ENCODE assay signal across 22 cellular contexts in the genomic region with DNA sequence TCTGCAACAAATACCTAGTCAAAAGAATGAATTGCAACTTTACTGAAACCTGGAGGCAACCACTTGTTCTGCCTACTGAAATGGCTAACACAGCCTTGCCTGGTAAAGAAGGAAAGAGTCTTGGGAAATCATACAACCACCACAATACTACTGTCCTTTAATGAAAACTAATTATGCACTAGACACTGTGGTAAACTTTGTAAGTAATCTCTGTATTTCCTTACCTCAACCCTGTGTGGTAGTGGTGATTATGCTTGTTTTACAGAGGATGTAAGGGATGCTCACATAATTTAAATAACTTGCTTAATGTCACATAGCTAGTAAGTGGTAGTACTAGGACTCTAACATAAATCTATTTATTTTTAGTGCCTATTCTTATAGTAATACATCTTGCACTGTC. TPM values are rescaled to one million over a fixed set of nuclear protein-coding genes. Genes with fewer than 3 reads are reported as not detected.
DNase-seq lines count a peak whose midpoint lies in the region; ATAC-seq and TF ChIP-seq lines count a peak whose summit lies in the region.
"Had no signal": no experiment of that assay in that cellular context is flagged by ENCODE, and none has a peak within 500 bp of the region (broad histone marks: within the 10 kb centered on the region; RNA-seq: fewer than 3 reads in every experiment).

No MANE protein-coding gene starts in this region.

- intact Hi-C loops in activated CD4-positive, alpha-beta T cell treated with anti-CD3 and anti-CD28 coated beads for 36 hours (cut with DNase I, micrococcal nuclease), result loop anchor here in 1 of 2 experiments (2.0 to 5.0 kb wide), 3 partner anchors 29 to 85 kb away; a partner anchor contains a TSS
- intact Hi-C loops in CD4-positive, alpha-beta T cell (cut with DNase I, micrococcal nuclease), result loop anchor here in 1 of 2 experiments (5.0 kb wide), 3 partner anchors 40 to 60 kb away; a partner anchor contains a TSS

- H3K27ac Mint-ChIP-seq in activated CD4-positive, alpha-beta T cell treated with anti-CD3 and anti-CD28 coated beads for 36 hours, result peak overlapping the region; percentile 52
- H3K27ac Mint-ChIP-seq in CD4-positive, alpha-beta T cell, result peak overlapping the region; percentile 4
- peak overlapping the region; percentile 74 for H3K27ac Mint-ChIP-seq in activated T-helper 17 cell treated with anti-CD3 and anti-CD28 coated beads, Interleukin-2, amount 50 U/mL, for 72 hours
- H3K27ac Mint-ChIP-seq: GM23338; stimulated activated naive CD8-positive, alpha-beta T cell treated with anti-CD3 and anti-CD28 coated beads, Interleukin-15, Interleukin-2, amounts not matched to agents 100 ng/mL and 50 ng/mL, for 24 hours had no signal

- H3K36me3 ChIP-seq in Loucy (ENCODE audit: insufficient read depth, low read length) (no peaks in the 10 kb centered on the region), brain microvascular endothelial cell (replicated peaks) (peaks cover 15% of the 10 kb centered on the region), GM23248 (ENCODE audit: low read depth) (no peaks in the 10 kb centered on the region)
- H3K36me3 ChIP-seq: gastrocnemius medialis, SJSA1 had no signal

- in situ Hi-C loops in brain microvascular endothelial cell (cut with HindIII; ENCODE audit: low pct_ligation_motif_present, low sequenced_read_pairs), result no loop called here
- in situ Hi-C loops in GM23248 (cut with MboI), result no loop called here

- POLR2A ChIA-PET in activated CD4-positive, alpha-beta T cell treated with anti-CD3 and anti-CD28 coated beads for 36 hours (lab: Charles Lee), result interaction anchor here (1.8 kb wide), 1 partner anchor 46 kb away, joined by 7 read pairs; no protein-coding TSS in a partner anchor
- POLR2A ChIA-PET in CD4-positive, alpha-beta T cell (lab: Charles Lee), result interaction anchor here (1.4 kb wide), 1 partner anchor 63 kb away, joined by 3 read pairs; no protein-coding TSS in a partner anchor

- no peak for DNase-seq in activated CD4-positive, alpha-beta T cell treated with anti-CD3 and anti-CD28 coated beads for 36 hours
- DNase-seq in activated CD4-positive, alpha-beta T cell treated with anti-CD3 and anti-CD28 coated beads for 1 hour, result no peak
- DNase-seq in CD4-positive, alpha-beta T cell, result no peak
- DNase-seq in glomerular visceral epithelial cell (ENCODE audit: extremely low spot score) (no peak), brain microvascular endothelial cell (no peak), GM23248 (no peak)
- DNase-seq: effector CD8-positive, alpha-beta T cell; gastrocnemius medialis; NCI-H1694 treated with DMSO at 0.1 percent for 48 hours; NCI-H748 treated with DMSO at 0.1 percent for 48 hours; PC-9; T-helper 9 cell; trophoblast cell had no signal

- H3K27me3 ChIP-seq in CD4-positive, alpha-beta T cell (ENCODE audit: control insufficient read depth, insufficient read depth, low read length), result no peaks in the 10 kb centered on the region
- H3K27me3 ChIP-seq in Loucy (ENCODE audit: insufficient read depth, low read length, poor library complexity, severe bottlenecking) (no peaks in the 10 kb centered on the region), brain microvascular endothelial cell (replicated peaks) (no peaks in the 10 kb centered on the region), GM23248 (replicated peaks; ENCODE audit: insufficient read depth) (no peaks in the 10 kb centered on the region)
- H3K27me3 ChIP-seq: gastrocnemius medialis, SJSA1 had no signal

- CTCF ChIA-PET in activated CD4-positive, alpha-beta T cell treated with anti-CD3 and anti-CD28 coated beads for 36 hours (lab: Charles Lee), result interaction anchor here (0.9 to 4.4 kb wide), 3 partner anchors 19 to 85 kb away, joined by 3 to 18 read pairs (median 6); no protein-coding TSS in a partner anchor
- CTCF ChIA-PET in CD4-positive, alpha-beta T cell (lab: Charles Lee), result interaction anchor here (0.6 to 1.0 kb wide), 2 partner anchors 43 to 411 kb away, joined by 4 read pairs; no protein-coding TSS in a partner anchor

- ATAC-seq in activated CD4-positive, alpha-beta T cell treated with anti-CD3 and anti-CD28 coated beads for 36 hours, result peak; percentile 43
- no peak for ATAC-seq in CD4-positive, alpha-beta T cell (ENCODE audit: poor library complexity)
- peak; percentile 58 for ATAC-seq in activated T-helper 17 cell treated with anti-CD3 and anti-CD28 coated beads, Interleukin-2, amount 50 U/mL, for 72 hours (replicated peaks)
- ATAC-seq: esophagus mucosa, gastrocnemius medialis, GM23338 had no signal

- no peak for TF ChIP-seq CTCF in CD4-positive, alpha-beta T cell (IDR thresholded peaks at IDR 0.05)
- TF ChIP-seq CTCF in Loucy (conservative IDR thresholded peaks at IDR 0.05; ENCODE audit: low read length) (no peak), brain microvascular endothelial cell (IDR thresholded peaks at IDR 0.05; ENCODE audit: low read depth, low read length, missing control alignments) (no peak)

- H3K9me2 ChIP-seq in Loucy (replicated peaks; ENCODE audit: low read depth, low read length) (no peaks in the 10 kb centered on the region), GM23248 (ENCODE audit: insufficient read depth) (no peaks in the 10 kb centered on the region)

- H2AFZ ChIP-seq in Loucy (ENCODE audit: low read length) (no peak overlapping the region), GM23248 (no peak overlapping the region)
- H2AFZ ChIP-seq: GM23338, PC-9 had no signal

- no peaks in the 10 kb centered on the region for H3K27me3 Mint-ChIP-seq in activated CD4-positive, alpha-beta T cell treated with anti-CD3 and anti-CD28 coated beads for 36 hours
- H3K27me3 Mint-ChIP-seq in CD4-positive, alpha-beta T cell, result no peaks in the 10 kb centered on the region
- H3K27me3 Mint-ChIP-seq in activated T-helper 17 cell treated with anti-CD3 and anti-CD28 coated beads, Interleukin-2, amount 50 U/mL, for 72 hours, result no peaks in the 10 kb centered on the region
- H3K27me3 Mint-ChIP-seq: stimulated activated naive CD8-positive, alpha-beta T cell treated with anti-CD3 and anti-CD28 coated beads, Interleukin-15, Interleukin-2, amounts not matched to agents 100 ng/mL and 50 ng/mL, for 24 hours had no signal

- H3K4me1 Mint-ChIP-seq in activated CD4-positive, alpha-beta T cell treated with anti-CD3 and anti-CD28 coated beads for 36 hours, result peaks cover 52% of the 10 kb centered on the region
- H3K4me1 Mint-ChIP-seq in CD4-positive, alpha-beta T cell (ENCODE audit: low read depth), result peaks cover 33% of the 10 kb centered on the region
- peaks cover 50% of the 10 kb centered on the region for H3K4me1 Mint-ChIP-seq in activated T-helper 17 cell treated with anti-CD3 and anti-CD28 coated beads, Interleukin-2, amount 50 U/mL, for 72 hours

- no peak overlapping the region for H3K27ac ChIP-seq in CD4-positive, alpha-beta T cell (ENCODE audit: low read depth, low read length)
- H3K27ac ChIP-seq in brain microvascular endothelial cell (no peak overlapping the region), GM23248 (no peak overlapping the region)
- H3K27ac ChIP-seq: 22Rv1, gastrocnemius medialis, PC-9, SJSA1 had no signal

- H3K4me3 Mint-ChIP-seq in activated CD4-positive, alpha-beta T cell treated with anti-CD3 and anti-CD28 coated beads for 36 hours, result no peak overlapping the region
- H3K4me3 Mint-ChIP-seq in CD4-positive, alpha-beta T cell, result no peak overlapping the region
- peak overlapping the region; percentile 35 for H3K4me3 Mint-ChIP-seq in activated T-helper 17 cell treated with anti-CD3 and anti-CD28 coated beads, Interleukin-2, amount 50 U/mL, for 72 hours
- H3K4me3 Mint-ChIP-seq: GM23338; stimulated activated naive CD8-positive, alpha-beta T cell treated with anti-CD3 and anti-CD28 coated beads, Interleukin-15, Interleukin-2, amounts not matched to agents 100 ng/mL and 50 ng/mL, for 24 hours had no signal

- H3K4me2 ChIP-seq in Loucy (ENCODE audit: low read depth, low read length, poor library complexity, severe bottlenecking) (peak overlapping the region; percentile 29), GM23248 (ENCODE audit: unreplicated experiment) (no peak overlapping the region)
- H3K4me2 ChIP-seq: GM23338, PC-9 had no signal

- H3F3A ChIP-seq in Loucy (ENCODE audit: low read depth) (no peaks in the 10 kb centered on the region), GM23248 (ENCODE audit: insufficient read depth) (peaks cover 12% of the 10 kb centered on the region)

- H3K9me3 ChIP-seq in CD4-positive, alpha-beta T cell (ENCODE audit: control insufficient read depth, low read length), result no peaks in the 10 kb centered on the region
- H3K9me3 ChIP-seq in Loucy (ENCODE audit: insufficient read depth, low read depth, low read length), result no peaks in the 10 kb centered on the region
- H3K9me3 ChIP-seq in GM23248 (ENCODE audit: low read depth), result no peaks in the 10 kb centered on the region
- H3K9me3 ChIP-seq: gastrocnemius medialis, SJSA1 had no signal

- H3K4me1 ChIP-seq in Loucy (ENCODE audit: insufficient read depth, low read length, poor library complexity, severe bottlenecking), result peaks cover 44% of the 10 kb centered on the region
- peaks cover 20% of the 10 kb centered on the region for H3K4me1 ChIP-seq in GM23248 (ENCODE audit: insufficient read depth)
- H3K4me1 ChIP-seq: gastrocnemius medialis had no signal

- peaks cover 20% of the 10 kb centered on the region for H3K36me3 Mint-ChIP-seq in activated CD4-positive, alpha-beta T cell treated with anti-CD3 and anti-CD28 coated beads for 36 hours (ENCODE audit: low read depth)
- H3K36me3 Mint-ChIP-seq in CD4-positive, alpha-beta T cell (ENCODE audit: low read depth), result peaks cover 70% of the 10 kb centered on the region
- peaks cover 83% of the 10 kb centered on the region for H3K36me3 Mint-ChIP-seq in activated T-helper 17 cell treated with anti-CD3 and anti-CD28 coated beads, Interleukin-2, amount 50 U/mL, for 72 hours (ENCODE audit: low read depth)

- H3K4me3 ChIP-seq in Loucy (ENCODE audit: low read length, poor library complexity, severe bottlenecking) (no peak overlapping the region), brain microvascular endothelial cell (ENCODE audit: low read depth, low read length) (no peak overlapping the region), GM23248 (no peak overlapping the region)
- H3K4me3 ChIP-seq: gastrocnemius medialis, GM23338, lung, PC-9, SJSA1, skin epidermis had no signal

- no peaks in the 10 kb centered on the region for H3K9me3 Mint-ChIP-seq in activated CD4-positive, alpha-beta T cell treated with anti-CD3 and anti-CD28 coated beads for 36 hours (ENCODE audit: low read depth)
- no peaks in the 10 kb centered on the region for H3K9me3 Mint-ChIP-seq in CD4-positive, alpha-beta T cell
- H3K9me3 Mint-ChIP-seq in activated T-helper 17 cell treated with anti-CD3 and anti-CD28 coated beads, Interleukin-2, amount 50 U/mL, for 72 hours, result no peaks in the 10 kb centered on the region
- H3K9me3 Mint-ChIP-seq: GM23338; stimulated activated naive CD8-positive, alpha-beta T cell treated with anti-CD3 and anti-CD28 coated beads, Interleukin-15, Interleukin-2, amounts not matched to agents 100 ng/mL and 50 ng/mL, for 24 hours had no signal

- no peaks in the 10 kb centered on the region for H4K20me1 ChIP-seq in Loucy (ENCODE audit: insufficient read depth, low read length, poor library complexity, severe bottlenecking)
- H4K20me1 ChIP-seq in GM23248 (ENCODE audit: insufficient read depth), result no peaks in the 10 kb centered on the region

- H3K79me2 ChIP-seq in Loucy (ENCODE audit: insufficient read depth, low read length) (peaks cover 10% of the 10 kb centered on the region; the same call in 1 of the 2 replicates), GM23248 (ENCODE audit: insufficient read depth) (no peaks in the 10 kb centered on the region)

- H3K9ac ChIP-seq in Loucy (ENCODE audit: low read depth, low read length, poor library complexity, severe bottlenecking), result no peak overlapping the region
- no peak overlapping the region for H3K9ac ChIP-seq in GM23248

RNA-seq across cellular contexts. Expression of a gene that starts 44.7 kb away (rescaled TPM):
- total RNA-seq in activated CD4-positive, alpha-beta T cell treated with anti-CD3 and anti-CD28 coated beads for 36 hours, result 10 to 100 TPM; 14.3 to 15.4 TPM
- total RNA-seq in CD4-positive, alpha-beta T cell, result 10 to 100 TPM; 18.4 TPM
- total RNA-seq in activated T-helper 17 cell treated with anti-CD3 and anti-CD28 coated beads, Interleukin-2, amount 50 U/mL, for 72 hours, result 10 to 100 TPM; 25.7 to 37.9 TPM
- total RNA-seq in GM23248 (2014; rRNA removed; shearing (Covaris generic)), result not detected in 2 replicates
- 0.30 TPM in 1 of 2 replicates, not detected in the other for polyA plus RNA-seq in GM23248 (2016; fragmentation: Nextera tagmentation; extraction: Ambion mirVana)
- total RNA-seq: gastrocnemius medialis, GM23338 had no signal
- polyA plus RNA-seq: GM23338 had no signal

Comparison
In these comparisons a context has a peak if more than half of its experiments do, and no peak if none do; other contexts are left out.
1. H3K27ac Mint-ChIP-seq: peak in every context shown above with its lines; median percentile 74 in activated T-helper 17 cell treated with anti-CD3 and anti-CD28 coated beads, Interleukin-2, amount 50 U/mL, for 72 hours; 52 in activated CD4-positive, alpha-beta T cell treated with anti-CD3 and anti-CD28 coated beads for 36 hours; 4 in CD4-positive, alpha-beta T cell.
2. RNA of a gene that starts 44.7 kb away (total RNA-seq): 25.7 to 37.9 TPM in activated T-helper 17 cell treated with anti-CD3 and anti-CD28 coated beads, Interleukin-2, amount 50 U/mL, for 72 hours, 18.4 TPM in CD4-positive, alpha-beta T cell and 14.3 to 15.4 TPM in activated CD4-positive, alpha-beta T cell treated with anti-CD3 and anti-CD28 coated beads for 36 hours; not detected in GM23248; every median in the first group is over 10 times any median in the second.